ENCODE assay signal across 36 cellular contexts in the genomic region with DNA sequence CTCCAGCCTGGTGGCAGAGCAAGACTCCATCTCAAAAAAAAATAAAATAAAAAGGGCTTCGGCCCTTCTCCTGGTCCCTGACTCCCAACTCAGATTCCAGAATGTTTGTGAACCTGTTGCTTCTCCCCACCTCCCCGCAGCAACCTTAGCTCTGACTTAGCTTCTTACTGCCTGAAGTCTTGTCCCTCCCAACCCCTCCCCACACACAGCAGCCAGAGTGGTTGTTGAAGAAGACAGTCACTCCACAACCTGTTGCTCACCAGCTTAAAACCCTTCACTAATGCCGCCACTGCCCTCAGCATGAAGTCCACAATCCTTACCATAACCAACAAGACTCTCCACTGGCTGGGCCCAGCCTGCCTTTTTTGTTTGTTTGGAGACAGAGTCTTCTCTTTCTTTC. TPM values are rescaled to one million over a fixed set of nuclear protein-coding genes. Genes with fewer than 3 reads are reported as not detected.
"Had no signal": no experiment of that assay in that cellular context is flagged by ENCODE, and none has a peak within 500 bp of the region (broad histone marks: within the 10 kb centered on the region; RNA-seq: fewer than 3 reads in every experiment).

No MANE protein-coding gene starts in this region.

- H3K27me3 ChIP-seq: ascending aorta, body of pancreas, brain microvascular endothelial cell had no signal

- DNase-seq: activated effector memory CD4-positive, alpha-beta T cell treated with anti-CD3 and anti-CD28 coated beads, Interleukin-2, amount 50 U/mL, for 16 hours; activated effector memory CD4-positive, alpha-beta T cell treated with Interleukin-2 at 50 U/mL for 16 hours; activated gamma-delta T cell; activated gamma-delta T cell treated with Interleukin-2 at 50 U/mL for 16 hours; activated naive CD4-positive, alpha-beta T cell; activated naive CD4-positive, alpha-beta T cell treated with anti-CD3 and anti-CD28 coated beads for 36 hours; activated naive CD4-positive, alpha-beta T cell treated with anti-CD3 and anti-CD28 coated beads, Interleukin-2, amount 10 ng/mL, durations not matched to agents 7 days and 5 days; activated naive CD4-positive, alpha-beta T cell treated with anti-CD3 and anti-CD28 coated beads, Interleukin-2, amount 50 U/mL, for 16 hours; activated naive CD4-positive, alpha-beta T cell treated with Interleukin-2 at 50 U/mL for 16 hours; activated naive CD8-positive, alpha-beta T cell treated with anti-CD3 and anti-CD28 coated beads for 36 hours; activated naive CD8-positive, alpha-beta T cell treated with anti-CD3 and anti-CD28 coated beads, Interleukin-2, amount 10 ng/mL, durations not matched to agents 7 days and 5 days; activated naive CD8-positive, alpha-beta T cell treated with anti-CD3 and anti-CD28 coated beads, Interleukin-2, amount 50 U/mL, for 24 hours; activated T-cell treated with anti-CD3 and anti-CD28 coated beads for 4 hours; activated T-cell treated with anti-CD3 and anti-CD28 coated beads, Interleukin-2, amount 50 U/mL, for 1 hour; activated T-cell treated with anti-CD3 and anti-CD28 coated beads, Interleukin-2, amount 50 U/mL, for 24 hours; activated T-cell treated with anti-CD3 and anti-CD28 coated beads, Interleukin-2, amount 50 U/mL, for 4 hours; activated T-cell treated with anti-CD3 and anti-CD28 coated beads, Interleukin-2, amount 50 U/mL, for 48 hours; activated T-cell treated with anti-CD3 and anti-CD28 coated beads, Interleukin-2, amount 50 U/mL, for 72 hours; adrenal gland; amniotic stem cell; amygdala; anterior cingulate cortex; aorta; body of pancreas; brain microvascular endothelial cell; caudate nucleus; central memory CD4-positive, alpha-beta T cell; cerebellar nuclear complex had no signal

- H3K36me3 ChIP-seq: adrenal gland, ascending aorta, brain microvascular endothelial cell, breast epithelium, cardiac muscle cell had no signal

- ATAC-seq: activated naive CD4-positive, alpha-beta T cell treated with anti-CD3 and anti-CD28 coated beads, Interleukin-2, amount 50 U/mL, for 72 hours; activated naive CD8-positive, alpha-beta T cell treated with anti-CD3 and anti-CD28 coated beads, Interleukin-2, amount 50 U/mL, for 24 hours; activated T-cell treated with anti-CD3 and anti-CD28 coated beads, Interleukin-2, amount 50 U/mL, for 4 hours; activated T-cell treated with anti-CD3 and anti-CD28 coated beads, Interleukin-2, amount 50 U/mL, for 72 hours; activated T-helper 17 cell treated with anti-CD3 and anti-CD28 coated beads, Interleukin-2, amount 50 U/mL, for 72 hours; body of pancreas had no signal

- H3K4me3 ChIP-seq: adrenal gland, ascending aorta, body of pancreas, breast epithelium, cardiac muscle cell had no signal

- H3K9me3 ChIP-seq: adrenal gland, ascending aorta, body of pancreas, breast epithelium had no signal

- H3K27ac ChIP-seq: adrenal gland, ascending aorta, body of pancreas, brain microvascular endothelial cell, breast epithelium, cardiac muscle cell had no signal

- H3K4me1 ChIP-seq: adrenal gland, ascending aorta, body of pancreas, breast epithelium had no signal

RNA-seq across cellular contexts. Expression of gene PTPRT, which starts 6.5 kb away (rescaled TPM):
- total RNA-seq: activated naive CD4-positive, alpha-beta T cell treated with anti-CD3 and anti-CD28 coated beads for 36 hours; activated naive CD4-positive, alpha-beta T cell treated with anti-CD3 and anti-CD28 coated beads, Interleukin-2, amount 50 U/mL, for 72 hours; activated naive CD8-positive, alpha-beta T cell treated with anti-CD3 and anti-CD28 coated beads for 36 hours; activated naive CD8-positive, alpha-beta T cell treated with anti-CD3 and anti-CD28 coated beads, Interleukin-2, amount 10 ng/mL, durations not matched to agents 7 days and 5 days; activated T-cell treated with anti-CD3 and anti-CD28 coated beads, Interleukin-2, amount 50 U/mL, for 4 hours; activated T-cell treated with anti-CD3 and anti-CD28 coated beads, Interleukin-2, amount 50 U/mL, for 72 hours; activated T-helper 1 cell treated with anti-CD3 and anti-CD28 coated beads, Interleukin-12 subunit alpha, Interleukin-12 subunit beta, Interleukin-2, Interleukin-4 antibody, amounts not matched to agents 30 ng/mL and 10 ng/mL and 1 ng/mL, durations not matched to agents 14 hours and 24 hours and 36 hours; activated T-helper 17 cell treated with anti-CD3 and anti-CD28 coated beads, Interleukin-2, amount 50 U/mL, for 72 hours; activated T-helper 2 cell treated with anti-CD3 and anti-CD28 coated beads, Interferon-gamma antibody, Interleukin-2, Interleukin-4, amounts not matched to agents 10 μg/mL and 5 μg/mL and 100 μg/mL, durations not matched to agents 14 hours and 24 hours and 36 hours; bronchial epithelial cell had no signal
